Comparison of ENCODE assay signal across 10 cellular contexts in genomic region chr5:42840279-42840678, GRCh38. TPM values are rescaled to one million over a fixed set of nuclear protein-coding genes. Genes with fewer than 3 reads are reported as not detected.
DNase-seq lines count a peak whose midpoint lies in the region; ATAC-seq lines count a peak whose summit lies in the region.
"Had no signal": no experiment of that assay in that cellular context is flagged by ENCODE, and none has a peak within 500 bp of the region (broad histone marks: within the 10 kb centered on the region; RNA-seq: fewer than 3 reads in every experiment).

No MANE protein-coding gene starts in this region.

- H3K4me3 ChIP-seq in skeletal muscle satellite cell (ENCODE audit: low read length), result no peak overlapping the region

- H3K36me3 ChIP-seq in skeletal muscle satellite cell (ENCODE audit: insufficient read depth, low read length), result no peaks in the 10 kb centered on the region

- no peak overlapping the region for H3K9ac ChIP-seq in skeletal muscle satellite cell (ENCODE audit: low read depth, low read length)

- peak; percentile 66 to 80 for ATAC-seq in left cardiac atrium
- ATAC-seq in HG03571 (IDR thresholded peaks at IDR 0.05; ENCODE audit: unreplicated experiment), result no peak
- ATAC-seq in HG02759 (IDR thresholded peaks at IDR 0.05; ENCODE audit: unreplicated experiment), result no peak
- ATAC-seq in GM18511 (IDR thresholded peaks at IDR 0.05; ENCODE audit: unreplicated experiment), result no peak

- no peaks in the 10 kb centered on the region for H3K27me3 ChIP-seq in skeletal muscle satellite cell (ENCODE audit: control insufficient read depth, insufficient read depth, low read length)

- DNase-seq in GF-D8 (lab: John Stamatoyannopoulos, UW) (peak; percentile 14), T1000 (lab: John Stamatoyannopoulos, UW) (peak; percentile 12), left cardiac atrium (peak; percentile 57), NCI-H345 (lab: John Stamatoyannopoulos, UW) (no peak)
- DNase-seq: hippocampal formation, NCI-H2227 treated with DMSO at 0.1 percent for 48 hours had no signal

- peaks cover 28% of the 10 kb centered on the region for H3K4me1 ChIP-seq in skeletal muscle satellite cell (ENCODE audit: control insufficient read depth, insufficient read depth, low read length)

- no peaks in the 10 kb centered on the region for H3K9me3 ChIP-seq in skeletal muscle satellite cell (replicated peaks; ENCODE audit: low read length)

- intact Hi-C loops in left cardiac atrium (cut with DNase I), result no loop called here

- H3K4me2 ChIP-seq in skeletal muscle satellite cell (ENCODE audit: low read length), result peak overlapping the region; percentile 52

RNA-seq across cellular contexts. Expression of gene SELENOP, which starts 28.6 kb away (rescaled TPM):
- 100 to 1,000 TPM; 193 to 416 TPM for total RNA-seq in left cardiac atrium
- total RNA-seq in skeletal muscle satellite cell (2012; rRNA removed), result 12.2 and 18.6 TPM in 2 replicates

Comparison
In these comparisons a context has a peak if more than half of its experiments do, and no peak if none do; other contexts are left out.
1. ATAC-seq: peak in left cardiac atrium (2 of 2); none in HG03571 (single experiment), HG02759 (single experiment) and GM18511 (single experiment).